ENCODE assay signal across 29 cellular contexts in genomic region chr2:168143813-168144212, GRCh38.
"Had no signal": no experiment of that assay in that cellular context is flagged by ENCODE, and none has a peak within 500 bp of the region (broad histone marks: within the 10 kb centered on the region; RNA-seq: fewer than 3 reads in every experiment).

No MANE protein-coding gene starts in this region.

- H3K4me3 ChIP-seq: left ventricle myocardium inferior, lung, neural progenitor cell, ovary, right atrium auricular region, right lobe of liver, smooth muscle cell, stomach, testis, thyroid gland, transverse colon, upper lobe of left lung had no signal

- H3K4me1 Mint-ChIP-seq: naive B cell; stimulated activated naive B cell treated with anti-CD40 and anti-IgM and Interleukin-4, amounts not matched to agents 10 μg/mL and 1 μg/mL and 100 μg/mL, for 72 hours had no signal

- H3K36me3 Mint-ChIP-seq: naive B cell had no signal

- H3K27ac ChIP-seq: neural progenitor cell, neutrophil, ovary, right atrium auricular region, right lobe of liver, stomach, testis, thyroid gland, transverse colon, upper lobe of left lung had no signal

- H3K4me1 ChIP-seq: right lobe of liver, testis, transverse colon had no signal

- H2AFZ ChIP-seq: neural progenitor cell had no signal

- H3K4me3 Mint-ChIP-seq: immature natural killer cell; mesothelial cell of epicardium; naive B cell; natural killer cell; nephron progenitor cell; neural progenitor cell; stimulated activated naive B cell treated with anti-CD40 and anti-IgM and Interleukin-4, amounts not matched to agents 10 μg/mL and 1 μg/mL and 100 μg/mL, for 72 hours had no signal

- H3K27me3 ChIP-seq: neural progenitor cell, neutrophil, ovary, right atrium auricular region, right lobe of liver, stomach, testis, thyroid gland, transverse colon, upper lobe of left lung had no signal

- H3K36me3 ChIP-seq: left ventricle myocardium inferior, neural progenitor cell, neutrophil, ovary, right atrium auricular region, right lobe of liver, thyroid gland, upper lobe of left lung had no signal

- H3K9me3 Mint-ChIP-seq: immature natural killer cell; mesothelial cell of epicardium; naive B cell; natural killer cell; nephron progenitor cell; neural progenitor cell; stimulated activated naive B cell treated with anti-CD40 and anti-IgM and Interleukin-4, amounts not matched to agents 10 μg/mL and 1 μg/mL and 100 μg/mL, for 72 hours had no signal

- H3K4me2 ChIP-seq: neural progenitor cell, smooth muscle cell had no signal

- H3K9me3 ChIP-seq: left ventricle myocardium inferior, neutrophil, ovary, right atrium auricular region, right lobe of liver, stomach, testis, thyroid gland, transverse colon, upper lobe of left lung had no signal

- DNase-seq: hypothalamus; immature natural killer cell; kidney; left ventricle myocardium inferior; mesendoderm; naive B cell; natural killer cell; nephron progenitor cell; occipital lobe; ovary; right lobe of liver; stimulated activated CD4-positive, alpha-beta T cell treated with anti-CD3 and anti-CD28 coated beads, Interleukin-1b, Interleukin-23, amount 100 ng/mL, for 48 hours; stimulated activated CD4-positive, alpha-beta T cell treated with anti-CD3 and anti-CD28 coated beads, Interleukin-2, amount 100 ng/mL, for 48 hours; stimulated activated CD4-positive, alpha-beta T cell treated with anti-CD3 and anti-CD28 coated beads, Interleukin-4, amount 100 ng/mL, for 4 hours; stimulated activated CD8-positive, alpha-beta memory T cell treated with anti-CD3 and anti-CD28 coated beads, Interleukin-4, amount 100 ng/mL, for 48 hours; stimulated activated naive B cell treated with anti-CD40 and anti-IgM and Interleukin-4, amounts not matched to agents 10 μg/mL and 1 μg/mL and 100 μg/mL, for 72 hours; stimulated activated naive CD8-positive, alpha-beta T cell treated with anti-CD3 and anti-CD28 coated beads, Interleukin-15, Interleukin-2, amounts not matched to agents 100 U/mL and 50 U/mL, for 24 hours; stomach; testis; thyroid gland; transverse colon; upper lobe of left lung had no signal

- H3K27me3 Mint-ChIP-seq: naive B cell; progenitor cell of endocrine pancreas; stimulated activated naive B cell treated with anti-CD40 and anti-IgM and Interleukin-4, amounts not matched to agents 10 μg/mL and 1 μg/mL and 100 μg/mL, for 72 hours had no signal

- ATAC-seq: natural killer cell; right lobe of liver; stimulated activated naive B cell treated with anti-CD40 and anti-IgM and Interleukin-4, amounts not matched to agents 10 μg/mL and 1 μg/mL and 100 μg/mL, for 72 hours; stimulated activated naive CD8-positive, alpha-beta T cell treated with anti-CD3 and anti-CD28 coated beads, Interleukin-15, Interleukin-2, amounts not matched to agents 100 U/mL and 50 U/mL, for 24 hours had no signal

- H3K27ac Mint-ChIP-seq: mesothelial cell of epicardium; progenitor cell of endocrine pancreas; stimulated activated naive B cell treated with anti-CD40 and anti-IgM and Interleukin-4, amounts not matched to agents 10 μg/mL and 1 μg/mL and 100 μg/mL, for 72 hours had no signal
